Comparison of ENCODE assay signal across 10 cellular contexts in genomic region chr10:59536151-59536550, GRCh38.
DNase-seq lines count a peak whose midpoint lies in the region; ATAC-seq and TF ChIP-seq lines count a peak whose summit lies in the region.
"Had no signal": no experiment of that assay in that cellular context is flagged by ENCODE, and none has a peak within 500 bp of the region (broad histone marks: within the 10 kb centered on the region; RNA-seq: fewer than 3 reads in every experiment).

No MANE protein-coding gene starts in this region.

- H3K36me3 ChIP-seq in rectal smooth muscle tissue (ENCODE audit: control insufficient read depth, insufficient read depth, low read length): no peaks in the 10 kb centered on the region

- peak overlapping the region; percentile 67 for H3K27ac ChIP-seq in rectal smooth muscle tissue (ENCODE audit: low read depth, low read length)

- H3K4me1 ChIP-seq in rectal smooth muscle tissue (ENCODE audit: control insufficient read depth, insufficient read depth, low read length): peaks cover 13% of the 10 kb centered on the region

- H3K9ac ChIP-seq in rectal smooth muscle tissue (ENCODE audit: low read length): no peak overlapping the region

- DNase-seq in DMS53 treated with DMSO at 0.1 percent for 48 hours (lab: John Stamatoyannopoulos, UW; ENCODE audit: unreplicated experiment) (peak; percentile 78), foreskin fibroblast (peak; percentile 47 to 82), NCI-H345 (lab: John Stamatoyannopoulos, UW) (no peak)
- DNase-seq in stimulated activated CD4-positive, alpha-beta T cell treated with anti-CD3 and anti-CD28 coated beads, Interleukin-2, amount 100 ng/mL, for 48 hours: no peak
- DNase-seq in activated CD4-positive, alpha-beta T cell treated with anti-CD3 and anti-CD28 coated beads for 1 hour: no peak
- DNase-seq in activated CD4-positive, CD25-positive, alpha-beta regulatory T cell (lab: John Stamatoyannopoulos, UW): no peak
- DNase-seq: NCI-H1048 had no signal

- no peaks in the 10 kb centered on the region for H3K27me3 ChIP-seq in rectal smooth muscle tissue (ENCODE audit: control insufficient read depth, insufficient read depth, low read length)

- no peak for TF ChIP-seq CTCF in foreskin fibroblast (IDR thresholded peaks at IDR 0.05; ENCODE audit: low read depth, low read length)

- peak; percentile 95 for ATAC-seq in SK-N-SH treated with all-trans-retinoic acid at 6 μM for 48 hours
- ATAC-seq: HCT116 had no signal

- no peak overlapping the region for H3K4me3 ChIP-seq in foreskin fibroblast (ENCODE audit: low read depth in 1 of 2, low read length in 2 of 2)
- peak overlapping the region; percentile 39 for H3K4me3 ChIP-seq in rectal smooth muscle tissue (ENCODE audit: low read length)

TF ChIP-seq in SK-N-SH treated with all-trans-retinoic acid at 6 μM for 48 hours, 23 proteins besides CTCF, POLR2A, EP300 and RAD21:
- 0 out of 2 replicates have a peak, but pooled peaks have one; percentile 64 for TF ChIP-seq TOX (CRISPR knock-in tag; IDR thresholded peaks at IDR 0.05; ENCODE audit: borderline replicate concordance)
- 0 out of 2 replicates have a peak, but pooled peaks have one; percentile 28 for TF ChIP-seq TCF4 (CRISPR knock-in tag; IDR thresholded peaks at IDR 0.05; ENCODE audit: borderline replicate concordance)
- no peak for TF ChIP-seq ZFP3 (CRISPR knock-in tag; IDR thresholded peaks at IDR 0.05)
- 0 out of 2 replicates have a peak, but pooled peaks have one; percentile 9 for TF ChIP-seq ZC3H10 (CRISPR knock-in tag; IDR thresholded peaks at IDR 0.05)
- TF ChIP-seq ARNTL (CRISPR knock-in tag; IDR thresholded peaks at IDR 0.05; ENCODE audit: borderline replicate concordance, low read depth): no peak
- peak; percentile 72 for TF ChIP-seq ISL1 (CRISPR knock-in tag; IDR thresholded peaks at IDR 0.05)

Comparison
In these comparisons a context has a peak if more than half of its experiments do, and no peak if none do; other contexts are left out.
1. DNase-seq: peak in DMS53 treated with DMSO at 0.1 percent for 48 hours (single experiment) and foreskin fibroblast (2 of 2); none in stimulated activated CD4-positive, alpha-beta T cell treated with anti-CD3 and anti-CD28 coated beads, Interleukin-2, amount 100 ng/mL, for 48 hours (0 of 2), activated CD4-positive, alpha-beta T cell treated with anti-CD3 and anti-CD28 coated beads for 1 hour (single experiment), activated CD4-positive, CD25-positive, alpha-beta regulatory T cell (0 of 4) and NCI-H345 (single experiment).